In the genomic region with DNA sequence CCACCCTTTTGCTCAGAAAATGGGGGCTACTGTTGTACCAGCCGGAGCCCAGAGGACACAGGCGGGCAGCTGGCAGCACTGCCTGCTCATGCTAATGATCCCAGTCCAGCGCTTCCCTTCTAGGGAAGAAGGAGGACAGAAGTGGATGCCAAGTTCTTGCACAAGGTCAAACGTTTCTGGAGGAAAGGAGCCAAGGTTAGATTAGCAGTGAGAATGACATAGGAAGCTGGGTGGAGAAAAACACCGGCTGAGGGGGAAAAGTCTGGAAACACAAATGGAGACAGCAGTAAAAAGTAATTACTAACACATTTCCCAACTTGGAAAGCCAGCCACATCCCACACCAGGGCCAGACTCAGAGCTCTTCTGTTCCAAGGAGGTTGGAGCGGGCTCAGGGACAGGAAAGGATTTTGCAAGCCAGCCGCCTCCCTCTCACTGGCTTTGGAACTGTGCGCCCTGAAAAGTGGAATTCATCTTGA, we compare ENCODE assay signal across 12 cellular contexts.
A peak's percentile ranks its signal among the peaks of the same experiment; 100 is the strongest.
DNase-seq lines count a peak whose midpoint lies in the region; ATAC-seq and TF ChIP-seq lines count a peak whose summit lies in the region.
"Had no signal": no experiment of that assay in that cellular context is flagged by ENCODE, and none has a peak within 500 bp of the region (broad histone marks: within the 10 kb centered on the region; RNA-seq: fewer than 3 reads in every experiment).

No MANE protein-coding gene starts in this region.

- 65 to 67% methylated on average over 8 of the region's 8 CpGs for WGBS in sigmoid colon, 2 donors

- TF ChIP-seq CTCF in sigmoid colon (IDR thresholded peaks at IDR 0.05) = no peak

- ATAC-seq in HG03520 (IDR thresholded peaks at IDR 0.05; ENCODE audit: unreplicated experiment) (no peak), GM21381 (IDR thresholded peaks at IDR 0.05; ENCODE audit: unreplicated experiment) (no peak), HG03521 (IDR thresholded peaks at IDR 0.05; ENCODE audit: unreplicated experiment) (no peak)
- ATAC-seq: activated CD4-positive, CD25-positive, alpha-beta regulatory T cell treated with anti-CD3 and anti-CD28 coated beads, Interleukin-2, amount 50 U/mL, for 24 hours had no signal

- H3K27me3 ChIP-seq in sigmoid colon = no peaks in the 10 kb centered on the region

- H3K4me1 ChIP-seq in sigmoid colon = peaks cover 0 to 29% (median 19%) of the 10 kb centered on the region in 4 donors

- no peaks in the 10 kb centered on the region for H3K36me3 ChIP-seq in sigmoid colon

- no peaks in the 10 kb centered on the region for H3K9me3 ChIP-seq in sigmoid colon

- no peak for TF ChIP-seq POLR2A in sigmoid colon (IDR thresholded peaks at IDR 0.05)

- DNase-seq in EH (ENCODE audit: low read depth) = peak; percentile 78
- peak in 37 of 61 donors; percentile 8 to 69 (median 47) for DNase-seq in caudate nucleus (lab: John Stamatoyannopoulos, UW)
- DNase-seq in islet precursor cell = peak; percentile 62
- peak; percentile 96 for DNase-seq in sigmoid colon
- DNase-seq in OCI-M2 (lab: John Stamatoyannopoulos, UW; ENCODE audit: unreplicated experiment) = no peak
- DNase-seq: COR-L47, naive B cell, NCI-H524 had no signal

- peak in 1 of 4 donors; percentile 41 for TF ChIP-seq EP300 in sigmoid colon (IDR thresholded peaks at IDR 0.05)

- intact Hi-C loops in sigmoid colon (cut with DNase I) = loop anchor here (1.0 to 5.0 kb wide), 4 partner anchors 30 to 265 kb away; partner anchors contain the start of gene IFT57

- peak overlapping the region; percentile 42 for H3K27ac ChIP-seq in caudate nucleus (ENCODE audit: low read depth, low read length)
- H3K27ac ChIP-seq in sigmoid colon = peak overlapping the region; percentile 74 to 86 (median 81)

- H3K4me3 ChIP-seq in sigmoid colon = peak overlapping the region in 3 of 4 donors; percentile 18 to 40 (median 33)
